In the genomic region with DNA sequence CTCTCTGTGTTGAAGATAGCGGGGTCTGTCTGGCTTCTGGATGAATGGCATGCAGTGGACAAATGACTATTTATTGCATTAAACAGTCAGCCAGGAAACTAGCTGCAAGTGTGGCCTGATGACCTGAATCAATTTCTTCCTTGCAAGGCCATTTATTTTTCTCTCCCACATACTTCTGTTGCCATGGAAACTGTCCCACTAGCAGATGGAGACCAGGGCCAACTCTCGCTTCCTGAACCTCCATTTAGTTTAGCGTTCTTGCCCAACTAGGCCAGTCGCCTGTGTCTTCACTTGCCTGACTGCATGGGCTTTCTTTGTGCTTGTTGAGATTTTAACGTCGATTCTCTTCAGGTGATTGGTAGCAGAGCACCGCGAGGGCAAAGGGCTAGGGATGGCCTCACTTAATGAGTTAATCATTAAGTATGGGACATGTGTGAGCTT, we compare ENCODE assay signal across 9 cellular contexts. TPM values are rescaled to one million over a fixed set of nuclear protein-coding genes. Genes with fewer than 3 reads are reported as not detected.
A peak's percentile ranks its signal among the peaks of the same experiment; 100 is the strongest.
DNase-seq lines count a peak whose midpoint lies in the region; ATAC-seq and TF ChIP-seq lines count a peak whose summit lies in the region.
"Had no signal": no experiment of that assay in that cellular context is flagged by ENCODE, and none has a peak within 500 bp of the region (broad histone marks: within the 10 kb centered on the region; RNA-seq: fewer than 3 reads in every experiment).

No MANE protein-coding gene starts in this region.

- no peaks in the 10 kb centered on the region for H4K20me1 ChIP-seq in PC-3 (ENCODE audit: low read length)

- no TSS peak for BruUV-seq in PC-3 (replicated peaks; lab: Mats Ljungman, UMichigan)

- CTCF ChIA-PET in AG04450 (lab: Charles Lee) (no interaction called here), PC-3 (lab: Charles Lee) (no interaction called here)

- H3K9me2 ChIP-seq in PC-3 (replicated peaks; ENCODE audit: low read length): no peaks in the 10 kb centered on the region

- no peak overlapping the region for H3K4me2 ChIP-seq in PC-3 (ENCODE audit: low read length)

- H3K9me3 ChIP-seq in AG04450 (ENCODE audit: control insufficient read depth, insufficient read depth, low read length): no peaks in the 10 kb centered on the region
- no peaks in the 10 kb centered on the region for H3K9me3 ChIP-seq in neuron (ENCODE audit: low read length)
- H3K9me3 ChIP-seq in PC-3 (ENCODE audit: low read length): no peaks in the 10 kb centered on the region

- intact Hi-C loops in PC-3 (cut with micrococcal nuclease): no loop called here

- H3F3A ChIP-seq in PC-3 (ENCODE audit: low read length, unreplicated experiment): no peaks in the 10 kb centered on the region

- POLR2A ChIA-PET in AG04450 (lab: Yijun Ruan, JAX): no interaction called here
- POLR2A ChIA-PET in PC-3 (lab: Charles Lee; ENCODE audit: unreplicated experiment): interaction anchor here (0.7 kb wide), 1 partner anchor 7 kb away, joined by 5 read pairs; no protein-coding TSS in a partner anchor

- H3K4me3 ChIP-seq in AG04450 (ENCODE audit: low read depth, low read length) (no peak overlapping the region), neuron (ENCODE audit: low read length) (no peak overlapping the region), PC-3 (ENCODE audit: low read length) (no peak overlapping the region)

- peak; percentile 20 for DNase-seq in AG04450 (ENCODE audit: low read depth, low spot score)
- peak; percentile 53 for DNase-seq in glomerular visceral epithelial cell (ENCODE audit: extremely low spot score)
- DNase-seq in PC-3: no peak
- DNase-seq in COR-L47 (lab: John Stamatoyannopoulos, UW): no peak
- DNase-seq: left colon had no signal

- H3K27ac ChIP-seq in AG04450 (ENCODE audit: low read depth, low read length): no peak overlapping the region
- no peak overlapping the region for H3K27ac ChIP-seq in PC-3 (ENCODE audit: low read length)

- H3K9ac ChIP-seq in PC-3 (ENCODE audit: low read length): no peak overlapping the region

- peak; percentile 62 for ATAC-seq in SK-N-SH treated with all-trans-retinoic acid at 6 μM for 48 hours
- ATAC-seq in GM21737 (IDR thresholded peaks at IDR 0.05; ENCODE audit: unreplicated experiment): no peak
- ATAC-seq in PC-3: no peak
- ATAC-seq in GM18498 (IDR thresholded peaks at IDR 0.05; ENCODE audit: unreplicated experiment): no peak
- ATAC-seq: left colon had no signal

- no peaks in the 10 kb centered on the region for H3K36me3 ChIP-seq in neuron (ENCODE audit: insufficient read depth, low read length)
- no peaks in the 10 kb centered on the region for H3K36me3 ChIP-seq in PC-3 (ENCODE audit: low read depth, low read length)

- no peak for TF ChIP-seq CTCF in AG04450 (IDR thresholded peaks at IDR 0.05; ENCODE audit: low read depth, low read length)
- no peak for TF ChIP-seq CTCF in PC-3 (conservative IDR thresholded peaks at IDR 0.05; ENCODE audit: low read depth, low read length)

- H3K4me1 ChIP-seq in neuron (ENCODE audit: insufficient read depth, low read length) (peaks cover 30% of the 10 kb centered on the region), PC-3 (ENCODE audit: insufficient read depth, low read length) (peaks cover 56% of the 10 kb centered on the region)

- peak overlapping the region; percentile 57 for H2AFZ ChIP-seq in neuron (ENCODE audit: low read depth, low read length)
- no peak overlapping the region for H2AFZ ChIP-seq in PC-3 (ENCODE audit: low read length)

- H3K27me3 ChIP-seq in AG04450 (ENCODE audit: control insufficient read depth, insufficient read depth, low read length) (no peaks in the 10 kb centered on the region), neuron (ENCODE audit: insufficient read depth, low read length) (no peaks in the 10 kb centered on the region), PC-3 (ENCODE audit: low read length) (no peaks in the 10 kb centered on the region)

- no peaks in the 10 kb centered on the region for H3K79me2 ChIP-seq in PC-3 (ENCODE audit: low read length)

TF ChIP-seq in SK-N-SH treated with all-trans-retinoic acid at 6 μM for 48 hours, 23 proteins besides CTCF, POLR2A, EP300 and RAD21:
- peak; percentile 51; the same call in 1 of the 2 replicates for TF ChIP-seq ISL1 (CRISPR knock-in tag; IDR thresholded peaks at IDR 0.05)
- TF ChIP-seq, protein P1, sequence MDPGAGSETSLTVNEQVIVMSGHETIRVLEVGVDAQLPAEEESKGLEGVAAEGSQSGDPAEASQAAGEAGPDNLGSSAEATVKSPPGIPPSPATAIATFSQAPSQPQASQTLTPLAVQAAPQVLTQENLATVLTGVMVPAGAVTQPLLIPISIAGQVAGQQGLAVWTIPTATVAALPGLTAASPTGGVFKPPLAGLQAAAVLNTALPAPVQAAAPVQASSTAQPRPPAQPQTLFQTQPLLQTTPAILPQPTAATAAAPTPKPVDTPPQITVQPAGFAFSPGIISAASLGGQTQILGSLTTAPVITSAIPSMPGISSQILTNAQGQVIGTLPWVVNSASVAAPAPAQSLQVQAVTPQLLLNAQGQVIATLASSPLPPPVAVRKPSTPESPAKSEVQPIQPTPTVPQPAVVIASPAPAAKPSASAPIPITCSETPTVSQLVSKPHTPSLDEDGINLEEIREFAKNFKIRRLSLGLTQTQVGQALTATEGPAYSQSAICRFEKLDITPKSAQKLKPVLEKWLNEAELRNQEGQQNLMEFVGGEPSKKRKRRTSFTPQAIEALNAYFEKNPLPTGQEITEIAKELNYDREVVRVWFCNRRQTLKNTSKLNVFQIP (CRISPR knock-in tag; IDR thresholded peaks at IDR 0.05; ENCODE audit: borderline replicate concordance, low read depth): no peak
- no peak for TF ChIP-seq TOX (CRISPR knock-in tag; IDR thresholded peaks at IDR 0.05; ENCODE audit: borderline replicate concordance)
- no peak for TF ChIP-seq ZNF565 (CRISPR knock-in tag; conservative IDR thresholded peaks at IDR 0.05; ENCODE audit: low read depth)
- no peak for TF ChIP-seq ZNF8 (CRISPR knock-in tag; IDR thresholded peaks at IDR 0.05)
- TF ChIP-seq ZFP30 (CRISPR knock-in tag; IDR thresholded peaks at IDR 0.05): no peak
- TF ChIP-seq CSDC2 (CRISPR knock-in tag; IDR thresholded peaks at IDR 0.05): 0 out of 2 replicates have a peak, but pooled peaks have one; percentile 46
- peak; percentile 46; the same call in 1 of the 2 replicates for TF ChIP-seq TCF4 (CRISPR knock-in tag; IDR thresholded peaks at IDR 0.05; ENCODE audit: borderline replicate concordance)
- TF ChIP-seq, protein P2, sequence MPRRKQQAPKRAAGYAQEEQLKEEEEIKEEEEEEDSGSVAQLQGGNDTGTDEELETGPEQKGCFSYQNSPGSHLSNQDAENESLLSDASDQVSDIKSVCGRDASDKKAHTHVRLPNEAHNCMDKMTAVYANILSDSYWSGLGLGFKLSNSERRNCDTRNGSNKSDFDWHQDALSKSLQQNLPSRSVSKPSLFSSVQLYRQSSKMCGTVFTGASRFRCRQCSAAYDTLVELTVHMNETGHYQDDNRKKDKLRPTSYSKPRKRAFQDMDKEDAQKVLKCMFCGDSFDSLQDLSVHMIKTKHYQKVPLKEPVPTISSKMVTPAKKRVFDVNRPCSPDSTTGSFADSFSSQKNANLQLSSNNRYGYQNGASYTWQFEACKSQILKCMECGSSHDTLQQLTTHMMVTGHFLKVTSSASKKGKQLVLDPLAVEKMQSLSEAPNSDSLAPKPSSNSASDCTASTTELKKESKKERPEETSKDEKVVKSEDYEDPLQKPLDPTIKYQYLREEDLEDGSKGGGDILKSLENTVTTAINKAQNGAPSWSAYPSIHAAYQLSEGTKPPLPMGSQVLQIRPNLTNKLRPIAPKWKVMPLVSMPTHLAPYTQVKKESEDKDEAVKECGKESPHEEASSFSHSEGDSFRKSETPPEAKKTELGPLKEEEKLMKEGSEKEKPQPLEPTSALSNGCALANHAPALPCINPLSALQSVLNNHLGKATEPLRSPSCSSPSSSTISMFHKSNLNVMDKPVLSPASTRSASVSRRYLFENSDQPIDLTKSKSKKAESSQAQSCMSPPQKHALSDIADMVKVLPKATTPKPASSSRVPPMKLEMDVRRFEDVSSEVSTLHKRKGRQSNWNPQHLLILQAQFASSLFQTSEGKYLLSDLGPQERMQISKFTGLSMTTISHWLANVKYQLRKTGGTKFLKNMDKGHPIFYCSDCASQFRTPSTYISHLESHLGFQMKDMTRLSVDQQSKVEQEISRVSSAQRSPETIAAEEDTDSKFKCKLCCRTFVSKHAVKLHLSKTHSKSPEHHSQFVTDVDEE (CRISPR knock-in tag; IDR thresholded peaks at IDR 0.05): 0 out of 2 replicates have a peak, but pooled peaks have one; percentile 58

RNA-seq across cellular contexts. Expression of a gene that starts 27.6 kb away (rescaled TPM):
- polyA plus RNA-seq in AG04450 (2011; rRNA removed): 39.1 and 49.5 TPM in 2 replicates
- polyA minus RNA-seq in AG04450 (2011; rRNA and poly(A)+ RNA removed): 25.4 and 36.0 TPM in 2 replicates
- 8.2 and 9.1 TPM in 2 replicates for total RNA-seq in PC-3 (2014; rRNA removed)

Comparison
In these comparisons a context has a peak if more than half of its experiments do, and no peak if none do; other contexts are left out.
1. DNase-seq: peak in AG04450 (single experiment) and glomerular visceral epithelial cell (single experiment); none in PC-3 (single experiment) and COR-L47 (single experiment).